ENCODE assay signal across 17 cellular contexts in the genomic region with DNA sequence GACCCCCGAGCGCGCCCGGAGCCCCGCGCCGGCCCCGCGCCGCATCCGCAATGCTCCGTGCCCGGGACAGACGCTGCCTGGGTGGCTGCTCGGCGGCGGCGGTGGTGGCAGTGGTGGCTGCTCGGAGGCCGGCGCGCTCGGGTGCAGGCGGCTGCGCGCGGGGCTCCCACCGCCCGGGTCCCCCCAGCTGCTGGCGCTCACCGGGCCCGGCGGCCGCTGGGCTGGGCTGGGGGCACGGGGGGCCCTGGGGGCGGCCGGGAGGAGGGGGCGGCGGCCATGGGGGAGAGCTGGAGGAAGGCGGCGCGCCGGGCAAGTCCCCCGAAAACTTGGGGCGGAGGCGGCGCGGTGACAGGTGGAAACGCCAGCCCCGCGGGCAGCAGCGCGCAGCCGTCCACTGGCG.
A peak's percentile ranks its signal among the peaks of the same experiment; 100 is the strongest.
DNase-seq lines count a peak whose midpoint lies in the region; ATAC-seq and TF ChIP-seq lines count a peak whose summit lies in the region.
"Had no signal": no experiment of that assay in that cellular context is flagged by ENCODE, and none has a peak within 500 bp of the region (broad histone marks: within the 10 kb centered on the region; RNA-seq: fewer than 3 reads in every experiment).

No MANE protein-coding gene starts in this region.

- no peaks in the 10 kb centered on the region for H3K4me1 ChIP-seq in endodermal cell (ENCODE audit: control insufficient read depth, insufficient read depth, low read length)
- H3K4me1 ChIP-seq: SJCRH30 had no signal

- no peaks in the 10 kb centered on the region for H3K9me3 Mint-ChIP-seq in endodermal cell
- no peaks in the 10 kb centered on the region for H3K9me3 Mint-ChIP-seq in neural crest cell
- H3K9me3 Mint-ChIP-seq: natural killer cell had no signal

- H3K9me3 ChIP-seq in endodermal cell (ENCODE audit: control insufficient read depth, low read length): no peaks in the 10 kb centered on the region
- H3K9me3 ChIP-seq: SJCRH30 had no signal

- TF ChIP-seq CTCF in endodermal cell (conservative IDR thresholded peaks at IDR 0.05) (no peak), neural crest cell (conservative IDR thresholded peaks at IDR 0.05) (no peak)

- H3K36me3 ChIP-seq in endodermal cell (ENCODE audit: control insufficient read depth, insufficient read depth, low read length): no peaks in the 10 kb centered on the region
- H3K36me3 ChIP-seq: SJCRH30 had no signal

- H3K4me1 Mint-ChIP-seq in endodermal cell: peaks cover 13% of the 10 kb centered on the region
- H3K4me1 Mint-ChIP-seq in neural crest cell: peaks cover 5% of the 10 kb centered on the region

- no peak overlapping the region for H3K9ac ChIP-seq in endodermal cell (ENCODE audit: extremely low read depth, low read length, poor library complexity, severe bottlenecking)

- H3K36me3 Mint-ChIP-seq in endodermal cell (ENCODE audit: low read depth) (no peaks in the 10 kb centered on the region), neural crest cell (ENCODE audit: low read depth) (no peaks in the 10 kb centered on the region)
- H3K36me3 Mint-ChIP-seq: natural killer cell had no signal

- 1% methylated on average over 49 of the region's 55 CpGs; no CpG with 5 or more reads in 1 of the 2 experiments for WGBS in endodermal cell (ENCODE audit: insufficient coverage in 1 of 2, insufficient read length in 1 of 2), 2 experiments

- peaks cover 50% of the 10 kb centered on the region for H3K27me3 ChIP-seq in endodermal cell (ENCODE audit: control insufficient read depth, insufficient read depth, low read length, poor library complexity, severe bottlenecking)
- H3K27me3 ChIP-seq: SJCRH30 had no signal

- no peak overlapping the region for H3K27ac ChIP-seq in endodermal cell (ENCODE audit: low read depth, low read length)
- H3K27ac ChIP-seq: SJCRH30 had no signal

- H3K4me3 Mint-ChIP-seq in endodermal cell (peak overlapping the region; percentile 58), neural crest cell (no peak overlapping the region)

- H3K4me3 ChIP-seq in endodermal cell (ENCODE audit: low read length): no peak overlapping the region
- H3K4me3 ChIP-seq: SJCRH30 had no signal

- DNase-seq in AG08396 (ENCODE audit: low spot score) (peak; percentile 20), endodermal cell (peak; percentile 74), neural crest cell (ENCODE audit: low read depth, low spot score) (peak; percentile 15), DMS 273 treated with DMSO at 0.1 percent for 48 hours (lab: John Stamatoyannopoulos, UW) (no peak)
- DNase-seq: activated CD4-positive, CD25-positive, alpha-beta regulatory T cell treated with anti-CD3 and anti-CD28 coated beads, Interleukin-2, amount 50 U/mL, for 72 hours; Calu3; foreskin melanocyte; KBM-7; natural killer cell; NCI-H1048; NCI-H526; PC-3; SJCRH30 had no signal

- ATAC-seq in GM18868 (IDR thresholded peaks at IDR 0.05; ENCODE audit: unreplicated experiment): peak; percentile 42
- no peak for ATAC-seq in GM21367 (IDR thresholded peaks at IDR 0.05; ENCODE audit: unreplicated experiment)
- no peak for ATAC-seq in GM21447 (IDR thresholded peaks at IDR 0.05; ENCODE audit: unreplicated experiment)
- no peak for ATAC-seq in HG03175 (IDR thresholded peaks at IDR 0.05; ENCODE audit: unreplicated experiment)
- ATAC-seq: natural killer cell, PC-3 had no signal

- H3K27me3 Mint-ChIP-seq in endodermal cell (ENCODE audit: insufficient read depth): peaks cover 63% of the 10 kb centered on the region
- H3K27me3 Mint-ChIP-seq in neural crest cell (ENCODE audit: low read depth): peaks cover 77% of the 10 kb centered on the region

- H3K27ac Mint-ChIP-seq in endodermal cell (no peak overlapping the region), neural crest cell (ENCODE audit: unreplicated experiment) (no peak overlapping the region)
- H3K27ac Mint-ChIP-seq: natural killer cell had no signal
